24 cellular contexts compared by ENCODE assay signal in the genomic region with DNA sequence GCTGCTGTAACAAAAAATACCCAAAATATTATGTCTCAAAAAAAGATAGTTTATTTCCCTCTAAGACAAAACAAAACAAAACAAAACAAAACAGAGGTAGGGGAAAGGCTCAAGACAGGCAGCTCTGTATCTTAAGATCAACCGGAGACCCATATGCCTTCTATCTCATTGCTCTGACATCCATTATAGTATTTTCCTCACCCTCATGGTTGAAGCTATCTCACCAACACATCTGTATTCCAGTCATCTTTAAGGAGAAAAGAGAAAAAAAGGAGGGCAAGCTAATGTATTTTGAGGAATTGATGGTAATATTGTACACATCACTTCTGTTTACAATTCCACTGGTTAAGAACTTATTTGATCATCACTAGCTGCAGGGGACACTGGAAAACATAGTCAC.
A peak's percentile ranks its signal among the peaks of the same experiment; 100 is the strongest.
DNase-seq lines count a peak whose midpoint lies in the region; ATAC-seq, FAIRE-seq and TF ChIP-seq lines count a peak whose summit lies in the region.
"Had no signal": no experiment of that assay in that cellular context is flagged by ENCODE, and none has a peak within 500 bp of the region (broad histone marks: within the 10 kb centered on the region; RNA-seq: fewer than 3 reads in every experiment).

No MANE protein-coding gene starts in this region.

- H4K8ac ChIP-seq in trophoblast cell (ENCODE audit: low read depth, low read length): no peak overlapping the region

- H2BK5ac ChIP-seq in trophoblast cell (ENCODE audit: low read depth, low read length, poor library complexity): no peak overlapping the region

- H3K4me3 ChIP-seq in A673 (ENCODE audit: low read depth, low read length, poor library complexity, severe bottlenecking): no peak overlapping the region
- H3K4me3 ChIP-seq in SK-N-MC: no peak overlapping the region
- no peak overlapping the region for H3K4me3 ChIP-seq in trophoblast cell (ENCODE audit: low read depth, low read length)
- H3K4me3 ChIP-seq: A549, BLaER1, GM12878 had no signal

- peak overlapping the region; percentile 82 for H3K27ac ChIP-seq in A673 (ENCODE audit: low read depth, low read length, poor library complexity, severe bottlenecking)
- peak overlapping the region; percentile 70 for H3K27ac ChIP-seq in SK-N-MC
- no peak overlapping the region for H3K27ac ChIP-seq in trophoblast cell (ENCODE audit: low read depth, low read length)
- H3K27ac ChIP-seq: 22Rv1, A549, BLaER1 had no signal

- H3K36me3 ChIP-seq in A673 (ENCODE audit: insufficient read depth, low read length, poor library complexity, severe bottlenecking) (no peaks in the 10 kb centered on the region), SK-N-MC (ENCODE audit: insufficient read depth, low read length) (no peaks in the 10 kb centered on the region), trophoblast cell (ENCODE audit: control insufficient read depth in 1 of 2, insufficient read depth in 2 of 2, low read length in 2 of 2) (no peaks in the 10 kb centered on the region)
- H3K36me3 ChIP-seq: BE2C, BLaER1 had no signal

- no peak overlapping the region for H2AFZ ChIP-seq in trophoblast cell (ENCODE audit: insufficient read depth, low read length, poor library complexity)

- intact Hi-C loops in A673 (cut with micrococcal nuclease; ENCODE audit: unreplicated experiment): no loop called here

- no peak overlapping the region for H3K18ac ChIP-seq in trophoblast cell (ENCODE audit: low read length)

- CTCF ChIA-PET in A673 (lab: Charles Lee): no interaction called here

- no TSS peak for BruUV-seq in A673 (replicated peaks; lab: Mats Ljungman, UMichigan)

- no peak overlapping the region for H3K4ac ChIP-seq in trophoblast cell (ENCODE audit: low read depth, low read length)

- WGBS in trophoblast cell (ENCODE audit: extremely low coverage, insufficient coverage, insufficient read length): no CpG with 5 or more reads among the region's 1 CpG

- no peak overlapping the region for H4K12ac ChIP-seq in trophoblast cell (ENCODE audit: low read depth, low read length)

- POLR2A ChIA-PET in A673 (lab: Charles Lee; ENCODE audit: low non-redundant PET): no interaction called here

- TF ChIP-seq CTCF in A673 (conservative IDR thresholded peaks at IDR 0.05; ENCODE audit: low read depth, low read length): no peak

- H3K4me2 ChIP-seq in trophoblast cell (ENCODE audit: low read length): no peak overlapping the region
- H3K4me2 ChIP-seq: A549, BLaER1 had no signal

- H3K9me3 ChIP-seq in A673 (ENCODE audit: low read depth, low read length, poor library complexity, severe bottlenecking) (no peaks in the 10 kb centered on the region), SK-N-MC (ENCODE audit: low read depth, low read length) (no peaks in the 10 kb centered on the region), trophoblast cell (ENCODE audit: insufficient read depth, low read depth, low read length) (no peaks in the 10 kb centered on the region)
- H3K9me3 ChIP-seq: A549, BLaER1 had no signal

- no peaks in the 10 kb centered on the region for H3K79me2 ChIP-seq in trophoblast cell (ENCODE audit: control insufficient read depth, insufficient read depth, low read length, poor library complexity)

- H3K4me1 ChIP-seq in A673 (ENCODE audit: insufficient read depth, low read length, poor library complexity, severe bottlenecking): peaks cover 37% of the 10 kb centered on the region
- H3K4me1 ChIP-seq in trophoblast cell (ENCODE audit: control insufficient read depth in 1 of 2, insufficient read depth in 2 of 2, low read length in 2 of 2): no peaks in the 10 kb centered on the region
- H3K4me1 ChIP-seq: A549 had no signal

- TF ChIP-seq POLR2A in H54 (IDR thresholded peaks at IDR 0.05; ENCODE audit: low read depth, low read length): no peak

- H3K79me1 ChIP-seq in trophoblast cell (ENCODE audit: low read length): no peaks in the 10 kb centered on the region

- DNase-seq in A673 (ENCODE audit: low spot score) (no peak), SK-N-MC (ENCODE audit: low read depth, low spot score) (no peak), trophoblast cell (peak; percentile 16 to 71), H54 (ENCODE audit: insufficient read length, low spot score) (no peak)
- DNase-seq: ACHN; C1 segment of cervical spinal cord; CD4-positive, alpha-beta memory T cell; CD4-positive, CD25-positive, alpha-beta regulatory T cell; CD8-positive, alpha-beta memory T cell; COR-L47; DMS153; DMS53; DMS79; DND-41; EL; GDM1 had no signal

- no peak overlapping the region for H2BK12ac ChIP-seq in trophoblast cell (ENCODE audit: low read length)

- no peak overlapping the region for H3K14ac ChIP-seq in trophoblast cell (ENCODE audit: low read length)

- no peak for ATAC-seq in HG03025 (IDR thresholded peaks at IDR 0.05; ENCODE audit: low FRiP score, unreplicated experiment)
- ATAC-seq: A549, GM12878 had no signal

- no peak overlapping the region for H4K91ac ChIP-seq in trophoblast cell (ENCODE audit: low read depth, low read length)

- H3K27me3 ChIP-seq in A673 (replicated peaks; ENCODE audit: insufficient read depth, low read depth, low read length, poor library complexity) (no peaks in the 10 kb centered on the region), trophoblast cell (ENCODE audit: insufficient read depth, low read length) (no peaks in the 10 kb centered on the region)
- H3K27me3 ChIP-seq: BE2C, BLaER1 had no signal

- H3K9ac ChIP-seq in SK-N-MC (ENCODE audit: insufficient read length) (no peak overlapping the region), trophoblast cell (ENCODE audit: low read length) (no peak overlapping the region)
- H3K9ac ChIP-seq: BLaER1 had no signal

- H2AK5ac ChIP-seq in trophoblast cell (ENCODE audit: low read length): no peak overlapping the region

- no peak for FAIRE-seq in H54 (lab: Jason Lieb, UNC)
- FAIRE-seq: A549, GM12878, GM12892, GM18507 had no signal

- no peak overlapping the region for H3K23ac ChIP-seq in trophoblast cell (ENCODE audit: low read length)

- no peak overlapping the region for H2BK120ac ChIP-seq in trophoblast cell (ENCODE audit: insufficient read depth, low read length, poor library complexity)

Comparison
In these comparisons a context has a peak if more than half of its experiments do, and no peak if none do; other contexts are left out.
1. DNase-seq: peak in trophoblast cell (2 of 2); none in A673 (single experiment), SK-N-MC (single experiment) and H54 (single experiment).